14 cellular contexts compared by ENCODE assay signal in genomic region chr6:37190159-37190535, GRCh38. TPM values are rescaled to one million over a fixed set of nuclear protein-coding genes. Genes with fewer than 3 reads are reported as not detected.
DNase-seq lines count a peak whose midpoint lies in the region; ATAC-seq and TF ChIP-seq lines count a peak whose summit lies in the region.
"Had no signal": no experiment of that assay in that cellular context is flagged by ENCODE, and none has a peak within 500 bp of the region (broad histone marks: within the 10 kb centered on the region; RNA-seq: fewer than 3 reads in every experiment).

No MANE protein-coding gene starts in this region.

- peaks cover 6% of the 10 kb centered on the region for H3K9me3 Mint-ChIP-seq in activated CD4-positive, alpha-beta T cell treated with anti-CD3 and anti-CD28 coated beads for 36 hours (ENCODE audit: low read depth)
- H3K9me3 Mint-ChIP-seq in activated naive CD8-positive, alpha-beta T cell treated with anti-CD3 and anti-CD28 coated beads, Interleukin-2, amount 10 ng/mL, durations not matched to agents 7 days and 5 days, result no peaks in the 10 kb centered on the region
- no peaks in the 10 kb centered on the region for H3K9me3 Mint-ChIP-seq in natural killer cell

- no peak overlapping the region for H3K4me3 Mint-ChIP-seq in activated CD4-positive, alpha-beta T cell treated with anti-CD3 and anti-CD28 coated beads for 36 hours
- H3K4me3 Mint-ChIP-seq in activated naive CD8-positive, alpha-beta T cell treated with anti-CD3 and anti-CD28 coated beads, Interleukin-2, amount 10 ng/mL, durations not matched to agents 7 days and 5 days, result peak overlapping the region; percentile 60
- peak overlapping the region; percentile 35 for H3K4me3 Mint-ChIP-seq in natural killer cell

- TF ChIP-seq CTCF in natural killer cell (IDR thresholded peaks at IDR 0.05), result no peak

- POLR2A ChIA-PET in activated CD4-positive, alpha-beta T cell treated with anti-CD3 and anti-CD28 coated beads for 36 hours (lab: Charles Lee), result interaction anchor here (0.6 to 2.1 kb wide), 3 partner anchors 15 to 153 kb away, joined by 4 to 17 read pairs (median 6); no protein-coding TSS in a partner anchor
- POLR2A ChIA-PET in activated naive CD8-positive, alpha-beta T cell treated with anti-CD3 and anti-CD28 coated beads, Interleukin-2, amount 10 ng/mL, durations not matched to agents 7 days and 5 days (lab: Charles Lee), result interaction anchor here (1.1 to 9.4 kb wide), 5 partner anchors 9 to 140 kb away, joined by 3 to 315 read pairs (median 12); partner anchors contain the start of gene PIM1

- H3K4me1 Mint-ChIP-seq in activated CD4-positive, alpha-beta T cell treated with anti-CD3 and anti-CD28 coated beads for 36 hours, result peaks cover 71% of the 10 kb centered on the region
- peaks cover 56% of the 10 kb centered on the region for H3K4me1 Mint-ChIP-seq in activated naive CD8-positive, alpha-beta T cell treated with anti-CD3 and anti-CD28 coated beads, Interleukin-2, amount 10 ng/mL, durations not matched to agents 7 days and 5 days
- H3K4me1 Mint-ChIP-seq in natural killer cell, result peaks cover 60 to 73% of the 10 kb centered on the region in 2 donors

- peaks cover 1% of the 10 kb centered on the region for H3K36me3 Mint-ChIP-seq in activated CD4-positive, alpha-beta T cell treated with anti-CD3 and anti-CD28 coated beads for 36 hours (ENCODE audit: low read depth)
- peaks cover 19% of the 10 kb centered on the region for H3K36me3 Mint-ChIP-seq in activated naive CD8-positive, alpha-beta T cell treated with anti-CD3 and anti-CD28 coated beads, Interleukin-2, amount 10 ng/mL, durations not matched to agents 7 days and 5 days
- no peaks in the 10 kb centered on the region for H3K36me3 Mint-ChIP-seq in natural killer cell

- peak; percentile 75 for ATAC-seq in activated CD4-positive, alpha-beta T cell treated with anti-CD3 and anti-CD28 coated beads for 36 hours
- peak; percentile 48 for ATAC-seq in activated naive CD8-positive, alpha-beta T cell treated with anti-CD3 and anti-CD28 coated beads, Interleukin-2, amount 10 ng/mL, durations not matched to agents 7 days and 5 days (ENCODE audit: low read depth)
- ATAC-seq in natural killer cell (peak in 1 of 3 donors; percentile 14), SK-N-SH treated with all-trans-retinoic acid at 6 μM for 48 hours (no peak)
- ATAC-seq: A549 had no signal

- CTCF ChIA-PET in activated CD4-positive, alpha-beta T cell treated with anti-CD3 and anti-CD28 coated beads for 36 hours (lab: Charles Lee), result interaction anchor here (0.6 to 2.6 kb wide), 13 partner anchors 9 to 305 kb away, joined by 3 to 17 read pairs (median 3); no protein-coding TSS in a partner anchor

- no peaks in the 10 kb centered on the region for H3K27me3 Mint-ChIP-seq in activated CD4-positive, alpha-beta T cell treated with anti-CD3 and anti-CD28 coated beads for 36 hours
- H3K27me3 Mint-ChIP-seq in activated naive CD8-positive, alpha-beta T cell treated with anti-CD3 and anti-CD28 coated beads, Interleukin-2, amount 10 ng/mL, durations not matched to agents 7 days and 5 days, result no peaks in the 10 kb centered on the region
- H3K27me3 Mint-ChIP-seq in natural killer cell (ENCODE audit: low read depth in 2 of 2), result no peaks in the 10 kb centered on the region

- peak overlapping the region; percentile 3 for H3K27ac Mint-ChIP-seq in activated CD4-positive, alpha-beta T cell treated with anti-CD3 and anti-CD28 coated beads for 36 hours
- H3K27ac Mint-ChIP-seq in activated naive CD8-positive, alpha-beta T cell treated with anti-CD3 and anti-CD28 coated beads, Interleukin-2, amount 10 ng/mL, durations not matched to agents 7 days and 5 days, result peak overlapping the region; percentile 90
- H3K27ac Mint-ChIP-seq in natural killer cell, result peak overlapping the region; percentile 45 to 74

- intact Hi-C loops in activated CD4-positive, alpha-beta T cell treated with anti-CD3 and anti-CD28 coated beads for 36 hours (cut with DNase I, micrococcal nuclease), result loop anchor here (1.0 to 2.0 kb wide), 3 partner anchors 15 to 17 kb away; no protein-coding TSS in a partner anchor
- intact Hi-C loops in natural killer cell (cut with micrococcal nuclease), result no loop called here

- DNase-seq in activated CD4-positive, alpha-beta T cell treated with anti-CD3 and anti-CD28 coated beads for 36 hours, result peak; percentile 62
- DNase-seq in activated CD4-positive, alpha-beta T cell treated with anti-CD3 and anti-CD28 coated beads, Interleukin-2, amount 50 U/mL, for 4 hours, result no peak
- DNase-seq in M059J (ENCODE audit: low read depth) (peak; percentile 56), natural killer cell (no peak), NCI-H2227 (lab: John Stamatoyannopoulos, UW; ENCODE audit: unreplicated experiment) (no peak), AG08395 (ENCODE audit: low spot score) (no peak)
- peak; percentile 26 for DNase-seq in activated naive CD8-positive, alpha-beta T cell treated with anti-CD3 and anti-CD28 coated beads, Interleukin-2, amount 10 ng/mL, durations not matched to agents 7 days and 5 days
- DNase-seq: amniotic stem cell; cortex of kidney; SK-N-SH; stimulated activated CD4-positive, alpha-beta T cell treated with anti-CD3 and anti-CD28 coated beads, Interleukin-12 subunit alpha, Interleukin-12 subunit beta, amount 100 ng/mL, for 4 hours; transverse colon had no signal

TF ChIP-seq in SK-N-SH treated with all-trans-retinoic acid at 6 μM for 48 hours, 23 proteins besides CTCF, POLR2A, EP300 and RAD21:
- TF ChIP-seq ZFP3 (CRISPR knock-in tag; IDR thresholded peaks at IDR 0.05) (no peak), ZNF8 (CRISPR knock-in tag; IDR thresholded peaks at IDR 0.05) (no peak), BACH2 (CRISPR knock-in tag; IDR thresholded peaks at IDR 0.05; ENCODE audit: borderline replicate concordance) (no peak), TSHZ2 (CRISPR knock-in tag; IDR thresholded peaks at IDR 0.05) (no peak)

RNA-seq across cellular contexts. Expression of gene PIM1, which starts 20.2 kb away (rescaled TPM):
- 100 to 1,000 TPM; 137 to 163 TPM for total RNA-seq in activated CD4-positive, alpha-beta T cell treated with anti-CD3 and anti-CD28 coated beads for 36 hours
- 15.2 and 22.0 TPM in 2 replicates for total RNA-seq in M059J (2014; rRNA removed; shearing (Covaris generic))
- 100 to 1,000 TPM; 428 to 445 TPM for total RNA-seq in activated naive CD8-positive, alpha-beta T cell treated with anti-CD3 and anti-CD28 coated beads, Interleukin-2, amount 10 ng/mL, durations not matched to agents 7 days and 5 days
- total RNA-seq in natural killer cell, result 100 to 1,000 TPM; 188 to 242 (median 215) TPM

Comparison
In these comparisons a context has a peak if more than half of its experiments do, and no peak if none do; other contexts are left out.
1. DNase-seq: peak in activated CD4-positive, alpha-beta T cell treated with anti-CD3 and anti-CD28 coated beads for 36 hours (single experiment), M059J (single experiment) and activated naive CD8-positive, alpha-beta T cell treated with anti-CD3 and anti-CD28 coated beads, Interleukin-2, amount 10 ng/mL, durations not matched to agents 7 days and 5 days (single experiment); none in activated CD4-positive, alpha-beta T cell treated with anti-CD3 and anti-CD28 coated beads, Interleukin-2, amount 50 U/mL, for 4 hours (0 of 2), natural killer cell (single experiment), NCI-H2227 (single experiment) and AG08395 (single experiment).
2. H3K27ac Mint-ChIP-seq: peak in every context shown above with its lines; median percentile 90 in activated naive CD8-positive, alpha-beta T cell treated with anti-CD3 and anti-CD28 coated beads, Interleukin-2, amount 10 ng/mL, durations not matched to agents 7 days and 5 days; 60 in natural killer cell; 3 in activated CD4-positive, alpha-beta T cell treated with anti-CD3 and anti-CD28 coated beads for 36 hours.